Comparison of ENCODE assay signal across 21 cellular contexts in the genomic region with DNA sequence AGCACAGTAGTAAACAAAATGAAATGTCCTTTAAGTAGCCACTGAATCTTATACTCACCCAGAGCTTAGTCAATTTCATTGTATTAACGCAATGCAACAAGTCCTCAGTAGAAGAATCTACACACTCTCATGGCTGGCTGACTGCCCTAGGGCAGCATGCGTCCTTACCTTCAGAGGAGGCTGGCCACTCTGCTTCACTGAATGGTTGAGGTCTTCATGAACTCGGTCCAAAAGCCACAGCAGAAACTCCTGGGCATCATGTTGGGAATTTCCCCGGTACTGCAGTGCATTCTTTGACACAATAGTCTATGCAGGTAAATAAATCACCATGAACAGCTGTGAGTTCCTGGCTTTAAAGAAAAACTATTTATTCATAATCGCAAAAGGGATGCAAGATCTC. TPM values are rescaled to one million over a fixed set of nuclear protein-coding genes. Genes with fewer than 3 reads are reported as not detected.
A peak's percentile ranks its signal among the peaks of the same experiment; 100 is the strongest.
DNase-seq lines count a peak whose midpoint lies in the region; ATAC-seq, FAIRE-seq and TF ChIP-seq lines count a peak whose summit lies in the region.
"Had no signal": no experiment of that assay in that cellular context is flagged by ENCODE, and none has a peak within 500 bp of the region (broad histone marks: within the 10 kb centered on the region; RNA-seq: fewer than 3 reads in every experiment).

No MANE protein-coding gene starts in this region.

- POLR2A ChIA-PET in endothelial cell of umbilical vein (lab: Charles Lee) = interaction anchor here (0.6 kb wide), 1 partner anchor 542 kb away, joined by 9 read pairs; no protein-coding TSS in a partner anchor

- H3K4me1 Mint-ChIP-seq in nephron progenitor cell = peaks cover 4% of the 10 kb centered on the region

- peaks cover 16% of the 10 kb centered on the region for H3K9me3 Mint-ChIP-seq in nephron progenitor cell
- H3K9me3 Mint-ChIP-seq: CD8-positive, alpha-beta T cell; GM23338; HFFc6 had no signal

- H3K9me3 ChIP-seq in right atrium auricular region (no peaks in the 10 kb centered on the region), endothelial cell of umbilical vein (replicated peaks; ENCODE audit: control insufficient read depth, insufficient read depth, low read length) (no peaks in the 10 kb centered on the region), right cardiac atrium (ENCODE audit: control insufficient read depth, low read length) (no peaks in the 10 kb centered on the region), uterus (no peaks in the 10 kb centered on the region)
- H3K9me3 ChIP-seq: BLaER1 had no signal

- H3K27me3 ChIP-seq in right atrium auricular region = no peaks in the 10 kb centered on the region
- no peaks in the 10 kb centered on the region for H3K27me3 ChIP-seq in endothelial cell of umbilical vein (ENCODE audit: control insufficient read depth in 2 of 2, insufficient read depth in 2 of 2, low read length in 2 of 2)
- no peaks in the 10 kb centered on the region for H3K27me3 ChIP-seq in right cardiac atrium (ENCODE audit: control insufficient read depth, insufficient read depth)
- no peaks in the 10 kb centered on the region for H3K27me3 ChIP-seq in uterus
- H3K27me3 ChIP-seq: BLaER1 had no signal

- no peak overlapping the region for H3K9ac ChIP-seq in endothelial cell of umbilical vein (replicated peaks; ENCODE audit: extremely low read depth, insufficient read depth, low read length)
- H3K9ac ChIP-seq: BLaER1 had no signal

- DNase-seq in Right ventricle myocardium superior (no peak), right atrium auricular region (ENCODE audit: low spot score) (no peak), endothelial cell of umbilical vein (ENCODE audit: low read depth, low spot score) (peak; percentile 65), right cardiac atrium (peak in 1 of 3 donors; percentile 45), uterus (no peak), HT-29 (ENCODE audit: low spot score) (no peak), nephron progenitor cell (no peak)
- DNase-seq: CD8-positive, alpha-beta T cell; DMS79; HFFc6; IMR-90; Karpas-422; NCI-H1105; NCI-H1694 treated with DMSO at 0.1 percent for 48 hours; NCI-H526 treated with DMSO at 0.1 percent for 48 hours; NK-92 treated with Interleukin-12 subunit alpha and Interleukin-12 subunit beta, amount 100 ng/mL, for 24 hours; SIG-M5 had no signal

- H3K27ac ChIP-seq in right atrium auricular region (no peak overlapping the region), endothelial cell of umbilical vein (ENCODE audit: insufficient read depth, low read depth, low read length) (no peak overlapping the region), right cardiac atrium (ENCODE audit: low read length) (peak overlapping the region; percentile 10), uterus (peak overlapping the region; percentile 21 to 55)
- H3K27ac ChIP-seq: BLaER1 had no signal

- no peaks in the 10 kb centered on the region for H3K9me1 ChIP-seq in endothelial cell of umbilical vein (replicated peaks; ENCODE audit: control insufficient read depth, extremely low read depth, insufficient read depth, low read length)

- H3K36me3 Mint-ChIP-seq in nephron progenitor cell (ENCODE audit: low read depth) = peaks cover 41% of the 10 kb centered on the region

- CTCF ChIA-PET in endothelial cell of umbilical vein (lab: Charles Lee) = interaction anchor here (1.3 kb wide), 1 partner anchor 328 kb away, joined by 3 read pairs; no protein-coding TSS in a partner anchor

- H3K4me1 ChIP-seq in right atrium auricular region = peaks cover 0 to 9% of the 10 kb centered on the region in 2 donors
- no peaks in the 10 kb centered on the region for H3K4me1 ChIP-seq in endothelial cell of umbilical vein (ENCODE audit: control insufficient read depth, extremely low read depth, insufficient read depth, low read length)
- H3K4me1 ChIP-seq in right cardiac atrium (ENCODE audit: control insufficient read depth, insufficient read depth, low read length) = peaks cover 7% of the 10 kb centered on the region
- peaks cover 0 to 4% of the 10 kb centered on the region in 2 donors for H3K4me1 ChIP-seq in uterus
- H3K4me1 ChIP-seq: BLaER1 had no signal

- H3K36me3 ChIP-seq in right atrium auricular region (peaks cover 27% of the 10 kb centered on the region), endothelial cell of umbilical vein (ENCODE audit: control insufficient read depth in 2 of 2, extremely low read depth in 1 of 2, insufficient read depth in 2 of 2, low read length in 2 of 2) (peaks cover 8 to 10% of the 10 kb centered on the region in 2 experiments), uterus (no peaks in the 10 kb centered on the region)

- H3K4me3 ChIP-seq in right atrium auricular region (no peak overlapping the region), endothelial cell of umbilical vein (replicated peaks in 1 of 3; ENCODE audit: insufficient read depth in 1 of 3, low read depth in 1 of 3, low read length in 3 of 3) (no peak overlapping the region), right cardiac atrium (ENCODE audit: low read length) (no peak overlapping the region), uterus (no peak overlapping the region)
- H3K4me3 ChIP-seq: BLaER1, GM23338 had no signal

- no peak for FAIRE-seq in endothelial cell of umbilical vein (lab: Jason Lieb, UNC)
- FAIRE-seq: D721Med had no signal

- H3K27me3 Mint-ChIP-seq in nephron progenitor cell (ENCODE audit: low read depth, poor library complexity) = no peaks in the 10 kb centered on the region

- no peak for TF ChIP-seq POLR2A in endothelial cell of umbilical vein (IDR thresholded peaks at IDR 0.05; ENCODE audit: low read depth, low read length)
- no peak for TF ChIP-seq POLR2A in uterus (IDR thresholded peaks at IDR 0.05)

- no peak overlapping the region for H2AFZ ChIP-seq in endothelial cell of umbilical vein (ENCODE audit: low read depth, low read length)
- H2AFZ ChIP-seq: GM23338 had no signal

- no TSS peak for BruUV-seq in endothelial cell of umbilical vein (replicated peaks; lab: Mats Ljungman, UMichigan)

- dilution Hi-C loops in endothelial cell of umbilical vein (cut with MboI; ENCODE audit: extremely low pct_ligation_motif_present, low sequenced_read_pairs) = no loop called here

- H3K79me2 ChIP-seq in endothelial cell of umbilical vein (ENCODE audit: control insufficient read depth, insufficient read depth, low read length) = peaks cover 35% of the 10 kb centered on the region

- TF ChIP-seq CTCF in right atrium auricular region (IDR thresholded peaks at IDR 0.05) (no peak), endothelial cell of umbilical vein (IDR thresholded peaks at IDR 0.05; ENCODE audit: extremely low read depth in 1 of 2, insufficient read depth in 1 of 2, low read depth in 1 of 2, low read length in 2 of 2) (no peak), uterus (IDR thresholded peaks at IDR 0.05) (no peak), nephron progenitor cell (IDR thresholded peaks at IDR 0.05) (no peak)

- intact Hi-C loops in Right ventricle myocardium superior (cut with DNase I) (no loop called here), endothelial cell of umbilical vein (cut with micrococcal nuclease) (no loop called here), right cardiac atrium (cut with DNase I) (no loop called here), uterus (cut with DNase I; ENCODE audit: low total_unique reads) (no loop called here)

- ATAC-seq in Right ventricle myocardium superior (ENCODE audit: poor library complexity) (peak; percentile 60), right cardiac atrium (no peak), GM19324 (IDR thresholded peaks at IDR 0.05; ENCODE audit: low FRiP score, unreplicated experiment) (no peak)
- ATAC-seq: CD8-positive, alpha-beta T cell; GM23338 had no signal

- H3K4me3 Mint-ChIP-seq in nephron progenitor cell = no peak overlapping the region
- H3K4me3 Mint-ChIP-seq: CD8-positive, alpha-beta T cell; GM23338; HFFc6 had no signal

- 72% methylated on average over 5 of the region's 5 CpGs for WGBS in right cardiac atrium

- H4K20me1 ChIP-seq in endothelial cell of umbilical vein (replicated peaks; ENCODE audit: control insufficient read depth, extremely low read depth, insufficient read depth, low read length) = no peaks in the 10 kb centered on the region

- H3K4me2 ChIP-seq in endothelial cell of umbilical vein (ENCODE audit: insufficient read depth, low read length) = no peak overlapping the region
- H3K4me2 ChIP-seq: BLaER1, GM23338 had no signal

- no peak overlapping the region for H3K27ac Mint-ChIP-seq in nephron progenitor cell
- H3K27ac Mint-ChIP-seq: CD8-positive, alpha-beta T cell; GM23338; HFFc6 had no signal

TF ChIP-seq in endothelial cell of umbilical vein, 7 proteins besides CTCF, POLR2A, EP300 and RAD21:
- TF ChIP-seq EZH2 (IDR thresholded peaks at IDR 0.05; ENCODE audit: borderline replicate concordance, low read depth, low read length, severe bottlenecking) (no peak), GATA2 (IDR thresholded peaks at IDR 0.05; ENCODE audit: insufficient read depth, insufficient read length, low read depth, low read length) (no peak), FOS (IDR thresholded peaks at IDR 0.05; ENCODE audit: borderline replicate concordance, insufficient read depth, low read length) (no peak), MYC (IDR thresholded peaks at IDR 0.05; ENCODE audit: low read depth, low read length) (no peak), JUN (IDR thresholded peaks at IDR 0.05; ENCODE audit: borderline replicate concordance, insufficient read depth, insufficient read length, low read depth) (no peak), POLR2AphosphoS5 (IDR thresholded peaks at IDR 0.05; ENCODE audit: insufficient read depth, low read depth, low read length) (no peak)
- TF ChIP-seq, protein P1, sequence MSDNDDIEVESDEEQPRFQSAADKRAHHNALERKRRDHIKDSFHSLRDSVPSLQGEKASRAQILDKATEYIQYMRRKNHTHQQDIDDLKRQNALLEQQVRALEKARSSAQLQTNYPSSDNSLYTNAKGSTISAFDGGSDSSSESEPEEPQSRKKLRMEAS (IDR thresholded peaks at IDR 0.05; ENCODE audit: insufficient read depth, insufficient read length) = no peak

RNA-seq across cellular contexts. Expression of gene USP31, which starts 41.4 kb away (rescaled TPM):
- total RNA-seq in Right ventricle myocardium superior (25.7 TPM), right atrium auricular region (10 to 100 TPM; 19.7 to 29.0 TPM), endothelial cell of umbilical vein (37.4 and 42.4 TPM in 2 replicates), right cardiac atrium (10 to 100 TPM; 34.3 to 44.0 (median 37.3) TPM), uterus (10 to 100 TPM; 11.8 to 62.0 (median 28.2) TPM)
- polyA plus RNA-seq in endothelial cell of umbilical vein (14.5 and 15.0 TPM in 2 replicates), right cardiac atrium (12.8 TPM)
- 11.2 and 12.3 TPM in 2 replicates for polyA plus RNA-seq in endothelial cell of umbilical vein (2011; cell fraction: cytosol; rRNA removed)
- 54.8 and 63.9 TPM in 2 replicates for polyA plus RNA-seq in endothelial cell of umbilical vein (2011; cell fraction: nucleus; rRNA removed)
- 8.5 and 10.2 TPM in 2 replicates for polyA plus RNA-seq in endothelial cell of umbilical vein (2012)
- polyA minus RNA-seq in endothelial cell of umbilical vein = 85.9 and 89.1 TPM in 2 replicates
- 10.7 TPM for polyA minus RNA-seq in endothelial cell of umbilical vein (2011; cell fraction: cytosol; rRNA and poly(A)+ RNA removed)
- 100 and 103 TPM in 2 replicates for polyA minus RNA-seq in endothelial cell of umbilical vein (2011; cell fraction: nucleus; rRNA and poly(A)+ RNA removed)
- total RNA-seq in HT-29 (2014; rRNA removed; shearing (Covaris generic)) = 7.7 and 8.5 TPM in 2 replicates

Comparison
In these comparisons a context has a peak if more than half of its experiments do, and no peak if none do; other contexts are left out.
1. H3K27ac ChIP-seq: peak in right cardiac atrium (single experiment) and uterus (2 of 2); none in right atrium auricular region (0 of 2) and endothelial cell of umbilical vein (single experiment).